1 cellular context compared by ENCODE assay signal in the genomic region with DNA sequence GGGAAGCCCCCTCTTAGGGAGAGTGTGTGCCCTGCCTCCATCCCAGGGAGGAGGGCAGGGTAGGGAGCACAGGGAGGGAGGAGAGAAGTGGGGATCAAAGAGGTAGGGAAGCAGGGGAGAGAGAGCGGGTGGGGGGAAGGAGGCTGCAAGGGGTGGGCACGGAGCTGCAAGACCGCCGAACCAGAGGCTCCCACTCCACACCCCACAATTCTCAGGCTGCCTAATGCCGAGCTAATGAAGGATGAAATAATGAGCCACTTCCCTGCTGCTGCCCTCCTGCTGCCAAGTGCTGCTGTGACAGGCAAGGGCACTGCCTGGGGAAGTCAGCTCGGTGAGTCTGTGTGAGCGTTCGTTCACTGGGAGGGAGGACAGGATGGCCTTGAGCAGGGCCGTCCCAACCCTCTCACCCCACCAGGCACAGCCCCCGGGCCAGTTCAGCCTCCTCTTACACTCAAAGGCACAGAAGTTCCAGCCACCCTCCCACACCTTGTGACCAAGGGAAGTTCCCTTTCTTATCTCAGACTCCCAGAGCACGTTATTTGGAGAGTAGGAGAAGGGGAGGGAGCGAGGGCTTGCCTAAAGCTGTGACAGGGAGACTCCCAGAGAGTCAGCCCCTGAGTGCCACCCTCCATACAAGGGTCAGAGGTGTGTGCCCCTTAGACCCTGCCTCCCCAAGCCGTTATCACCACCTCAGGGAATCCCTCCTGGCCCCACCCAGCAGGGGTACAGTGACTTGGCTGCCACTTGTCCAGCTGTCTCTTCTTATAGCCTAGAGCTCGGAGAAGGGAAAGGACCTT.
A peak's percentile ranks its signal among the peaks of the same experiment; 100 is the strongest.
TF ChIP-seq lines count a peak whose summit lies in the region.

No MANE protein-coding gene starts in this region.

TF ChIP-seq in IMR-90, 13 proteins besides CTCF, POLR2A, EP300 and RAD21:
- TF ChIP-seq SMC3 (IDR thresholded peaks at IDR 0.05; ENCODE audit: low read depth, low read length) = no peak
- TF ChIP-seq CEBPB (IDR thresholded peaks at IDR 0.05; ENCODE audit: low read depth, low read length) = no peak
- TF ChIP-seq BHLHE40 (IDR thresholded peaks at IDR 0.05; ENCODE audit: low read depth, low read length) = 0 out of 2 replicates have a peak, but pooled peaks have one; percentile 14
